Comparison of ENCODE assay signal across 8 cellular contexts in genomic region chrX:15349046-15349445, GRCh38. TPM values are rescaled to one million over a fixed set of nuclear protein-coding genes. Genes with fewer than 3 reads are reported as not detected.
A peak's percentile ranks its signal among the peaks of the same experiment; 100 is the strongest.
DNase-seq lines count a peak whose midpoint lies in the region; ATAC-seq and TF ChIP-seq lines count a peak whose summit lies in the region.

No MANE protein-coding gene starts in this region.

- intact Hi-C loops in activated B cell treated with CpG ODN at 0.5 μM for 24 hours (cut with micrococcal nuclease): loop anchor here (1.0 kb wide), 1 partner anchor 119 kb away; no protein-coding TSS in a partner anchor
- intact Hi-C loops in head of caudate nucleus (cut with DNase I): no loop called here
- intact Hi-C loops in prostate gland (cut with DNase I): loop anchor here (10.0 kb wide), 1 partner anchor 216 kb away; no protein-coding TSS in a partner anchor

- no peak overlapping the region for H3K27ac ChIP-seq in DND-41 (ENCODE audit: low read length)
- no peak overlapping the region for H3K27ac ChIP-seq in GM23248
- H3K27ac ChIP-seq in prostate gland: no peak overlapping the region

- POLR2A ChIA-PET in activated B cell treated with CpG ODN at 0.5 μM for 24 hours (lab: Charles Lee): no interaction called here

- no peaks in the 10 kb centered on the region for H3K4me1 ChIP-seq in DND-41 (ENCODE audit: insufficient read depth, low read length)
- H3K4me1 ChIP-seq in GM23248 (ENCODE audit: insufficient read depth): no peaks in the 10 kb centered on the region
- no peaks in the 10 kb centered on the region for H3K4me1 ChIP-seq in prostate gland (replicated peaks)

- 8 to 20% methylated on average over 1 to 2 of the region's 2 CpGs for WGBS in GM23248 (ENCODE audit: low coverage in 1 of 2, low lambda C conversion rate in 2 of 2, missing lambda C conversion rate in 2 of 2), 2 experiments
- WGBS in prostate gland: 18% methylated on average over 2 of the region's 2 CpGs

- H3K36me3 ChIP-seq in DND-41 (ENCODE audit: insufficient read depth, low read length) (no peaks in the 10 kb centered on the region), GM23248 (ENCODE audit: low read depth) (no peaks in the 10 kb centered on the region), prostate gland (no peaks in the 10 kb centered on the region)

- no peak overlapping the region for H3K27ac Mint-ChIP-seq in activated B cell treated with CpG ODN at 0.5 μM for 24 hours

- in situ Hi-C loops in GM23248 (cut with MboI): loop anchor here (10.0 kb wide), 2 partner anchors 116 to 326 kb away; no protein-coding TSS in a partner anchor

- H3K4me3 ChIP-seq in DND-41 (ENCODE audit: low read depth in 1 of 2, low read length in 2 of 2) (no peak overlapping the region), GM23248 (no peak overlapping the region), prostate gland (no peak overlapping the region)

- no peak overlapping the region for H3K4me3 Mint-ChIP-seq in activated B cell treated with CpG ODN at 0.5 μM for 24 hours

- H3K4me1 Mint-ChIP-seq in activated B cell treated with CpG ODN at 0.5 μM for 24 hours: no peaks in the 10 kb centered on the region

- TF ChIP-seq POLR2A in prostate gland (IDR thresholded peaks at IDR 0.05): no peak

- H3K9me2 ChIP-seq in GM23248 (ENCODE audit: insufficient read depth): no peaks in the 10 kb centered on the region

- H3K9ac ChIP-seq in DND-41 (ENCODE audit: low read depth, low read length): no peak overlapping the region
- no peak overlapping the region for H3K9ac ChIP-seq in GM23248

- no peaks in the 10 kb centered on the region for H3K79me2 ChIP-seq in DND-41 (ENCODE audit: insufficient read depth, low read length)
- no peaks in the 10 kb centered on the region for H3K79me2 ChIP-seq in GM23248 (ENCODE audit: insufficient read depth)

- DNase-seq in DND-41: peak; percentile 6
- DNase-seq in GM23248: peak; percentile 70
- peak; percentile 64 for DNase-seq in NCI-H2171 treated with DMSO at 0.1 percent for 48 hours (lab: John Stamatoyannopoulos, UW)
- no peak for DNase-seq in activated B cell treated with CpG ODN at 0.5 μM for 24 hours
- DNase-seq in head of caudate nucleus: peak in 22 of 42 donors; percentile 3 to 72 (median 26)
- peak; percentile 63 for DNase-seq in prostate gland (ENCODE audit: low spot score)

- H2AFZ ChIP-seq in DND-41 (ENCODE audit: low read depth, low read length): no peak overlapping the region
- no peak overlapping the region for H2AFZ ChIP-seq in GM23248

- no peaks in the 10 kb centered on the region for H3K9me3 Mint-ChIP-seq in activated B cell treated with CpG ODN at 0.5 μM for 24 hours

- no peaks in the 10 kb centered on the region for H3K36me3 Mint-ChIP-seq in activated B cell treated with CpG ODN at 0.5 μM for 24 hours (ENCODE audit: low read depth)

- CTCF ChIA-PET in activated B cell treated with CpG ODN at 0.5 μM for 24 hours (lab: Charles Lee): interaction anchor here (1.0 to 4.0 kb wide), 3 partner anchors 9 to 118 kb away, joined by 3 to 28 read pairs (median 4); no protein-coding TSS in a partner anchor

- H3K4me2 ChIP-seq in DND-41 (ENCODE audit: insufficient read depth, low read length) (no peak overlapping the region), GM23248 (ENCODE audit: unreplicated experiment) (no peak overlapping the region)

- no peaks in the 10 kb centered on the region for H3K9me3 ChIP-seq in DND-41 (ENCODE audit: insufficient read depth, low read length, severe bottlenecking)
- H3K9me3 ChIP-seq in GM23248 (ENCODE audit: low read depth): no peaks in the 10 kb centered on the region
- no peaks in the 10 kb centered on the region for H3K9me3 ChIP-seq in prostate gland

- TF ChIP-seq CTCF in DND-41 (IDR thresholded peaks at IDR 0.05; ENCODE audit: borderline replicate concordance, extremely low read depth, low read length, poor library complexity, severe bottlenecking) (peak; percentile 58), activated B cell treated with CpG ODN at 0.5 μM for 24 hours (IDR thresholded peaks at IDR 0.05) (no peak), prostate gland (IDR thresholded peaks at IDR 0.05) (peak in 3 of 4 experiments; percentile 34 to 67 (median 48))

- no peaks in the 10 kb centered on the region for H4K20me1 ChIP-seq in DND-41 (ENCODE audit: insufficient read depth, low read length)
- H4K20me1 ChIP-seq in GM23248 (ENCODE audit: insufficient read depth): no peaks in the 10 kb centered on the region

- H3F3A ChIP-seq in GM23248 (ENCODE audit: insufficient read depth): no peaks in the 10 kb centered on the region

- ATAC-seq in DND-41 (ENCODE audit: insufficient read depth, low read depth): peak; percentile 60
- ATAC-seq in activated B cell treated with CpG ODN at 0.5 μM for 24 hours (ENCODE audit: low read depth): peak; percentile 40
- ATAC-seq in HG02970 (IDR thresholded peaks at IDR 0.05; ENCODE audit: low FRiP score, unreplicated experiment): no peak
- no peak for ATAC-seq in GM18873 (IDR thresholded peaks at IDR 0.05; ENCODE audit: low FRiP score, unreplicated experiment)

- no peaks in the 10 kb centered on the region for H3K27me3 ChIP-seq in DND-41 (ENCODE audit: insufficient read depth, low read length, poor library complexity)
- H3K27me3 ChIP-seq in GM23248 (replicated peaks; ENCODE audit: insufficient read depth): no peaks in the 10 kb centered on the region
- no peaks in the 10 kb centered on the region for H3K27me3 ChIP-seq in prostate gland (replicated peaks; ENCODE audit: insufficient read depth)

- H3K27me3 Mint-ChIP-seq in activated B cell treated with CpG ODN at 0.5 μM for 24 hours: no peaks in the 10 kb centered on the region

RNA-seq across cellular contexts. Expression of gene PIGA, which starts 13.7 kb away (rescaled TPM):
- 8.9 and 19.0 TPM in 2 replicates for total RNA-seq in GM23248 (2014; rRNA removed; shearing (Covaris generic))
- polyA plus RNA-seq in GM23248 (2016; fragmentation: Nextera tagmentation; extraction: Ambion mirVana): 4.6 and 4.7 TPM in 2 replicates
- total RNA-seq in activated B cell treated with CpG ODN at 0.5 μM for 24 hours: 15.7 and 24.9 TPM in 2 replicates
- 1 to 10 TPM; 6.6 to 7.0 TPM for total RNA-seq in prostate gland

RNA-seq across cellular contexts. Expression of gene ASB11, which starts 33.6 kb away (rescaled TPM):
- total RNA-seq in GM23248 (2014; rRNA removed; shearing (Covaris generic)): not detected in 2 replicates
- polyA plus RNA-seq in GM23248 (2016; fragmentation: Nextera tagmentation; extraction: Ambion mirVana): not detected in 2 replicates
- not detected in 2 replicates for total RNA-seq in activated B cell treated with CpG ODN at 0.5 μM for 24 hours
- total RNA-seq in prostate gland: under 1 TPM in 1 of 2 donors, not detected in 1; 0.46 TPM

RNA-seq across cellular contexts. Expression of gene VEGFD, which starts 35.2 kb away (rescaled TPM):
- total RNA-seq in GM23248 (2014; rRNA removed; shearing (Covaris generic)): not detected in 2 replicates
- polyA plus RNA-seq in GM23248 (2016; fragmentation: Nextera tagmentation; extraction: Ambion mirVana): not detected in 2 replicates
- total RNA-seq in activated B cell treated with CpG ODN at 0.5 μM for 24 hours (not detected in 2 replicates), prostate gland (1 to 10 TPM in 1 of 2 donors, under 1 TPM in 1; 0.68 to 1.4 TPM)

Comparison
In these comparisons a context has a peak if more than half of its experiments do, and no peak if none do; other contexts are left out.
1. ATAC-seq: peak in DND-41 (single experiment) and activated B cell treated with CpG ODN at 0.5 μM for 24 hours (single experiment); none in HG02970 (single experiment) and GM18873 (single experiment).